ENCODE assay signal across 8 cellular contexts in the genomic region with DNA sequence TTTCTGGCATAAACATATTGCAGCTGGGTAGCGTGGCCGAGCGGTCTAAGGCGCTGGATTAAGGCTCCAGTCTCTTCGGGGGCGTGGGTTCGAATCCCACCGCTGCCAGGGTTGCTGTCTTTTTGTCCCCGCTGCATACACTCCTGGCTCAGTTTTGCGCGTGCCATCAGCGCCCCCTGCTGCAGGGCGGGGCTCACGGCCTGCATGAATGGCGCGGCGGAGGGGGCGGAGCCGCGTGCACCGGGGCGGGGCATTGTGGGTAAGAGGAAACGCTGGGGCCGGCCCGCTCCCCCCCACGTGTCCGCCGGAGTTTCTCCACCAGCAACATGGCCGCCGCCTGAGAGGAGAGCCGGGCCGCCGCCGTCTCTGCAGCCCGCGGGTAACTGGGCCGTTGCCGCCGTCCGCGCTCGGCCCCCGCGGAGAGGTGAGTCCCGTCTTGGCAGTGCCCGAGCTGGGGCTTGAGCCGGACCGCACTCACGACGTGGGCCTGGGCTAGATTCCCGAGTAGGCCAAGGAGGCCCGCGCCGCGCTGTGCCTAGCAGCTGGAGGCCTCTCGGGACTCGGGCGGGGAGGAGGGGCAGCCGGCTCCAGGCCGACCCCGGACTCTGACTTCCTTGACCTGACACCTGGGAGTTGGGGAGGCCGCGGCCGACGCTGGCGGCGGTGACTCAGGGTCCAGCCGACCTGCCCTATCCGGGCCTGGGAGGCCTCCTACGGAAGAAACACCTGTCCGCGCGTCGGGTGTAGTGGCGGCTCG. TPM values are rescaled to one million over a fixed set of nuclear protein-coding genes. Genes with fewer than 3 reads are reported as not detected.
DNase-seq lines count a peak whose midpoint lies in the region; ATAC-seq and TF ChIP-seq lines count a peak whose summit lies in the region.

A gene with protein sequence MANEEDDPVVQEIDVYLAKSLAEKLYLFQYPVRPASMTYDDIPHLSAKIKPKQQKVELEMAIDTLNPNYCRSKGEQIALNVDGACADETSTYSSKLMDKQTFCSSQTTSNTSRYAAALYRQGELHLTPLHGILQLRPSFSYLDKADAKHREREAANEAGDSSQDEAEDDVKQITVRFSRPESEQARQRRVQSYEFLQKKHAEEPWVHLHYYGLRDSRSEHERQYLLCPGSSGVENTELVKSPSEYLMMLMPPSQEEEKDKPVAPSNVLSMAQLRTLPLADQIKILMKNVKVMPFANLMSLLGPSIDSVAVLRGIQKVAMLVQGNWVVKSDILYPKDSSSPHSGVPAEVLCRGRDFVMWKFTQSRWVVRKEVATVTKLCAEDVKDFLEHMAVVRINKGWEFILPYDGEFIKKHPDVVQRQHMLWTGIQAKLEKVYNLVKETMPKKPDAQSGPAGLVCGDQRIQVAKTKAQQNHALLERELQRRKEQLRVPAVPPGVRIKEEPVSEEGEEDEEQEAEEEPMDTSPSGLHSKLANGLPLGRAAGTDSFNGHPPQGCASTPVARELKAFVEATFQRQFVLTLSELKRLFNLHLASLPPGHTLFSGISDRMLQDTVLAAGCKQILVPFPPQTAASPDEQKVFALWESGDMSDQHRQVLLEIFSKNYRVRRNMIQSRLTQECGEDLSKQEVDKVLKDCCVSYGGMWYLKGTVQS (plus strand): TSS at position 296 of the 757 bp plus-strand sequence. CDS start 5,560 bp downstream, outside the sequence.

- H3K4me2 ChIP-seq in osteoblast (ENCODE audit: insufficient read depth, low read length): peak within 1 kb of the TSS; percentile 98

- TF ChIP-seq CTCF in GM10266 (IDR thresholded peaks at IDR 0.05; ENCODE audit: control insufficient read depth, insufficient read depth, low read depth, missing control alignments): peak; percentile 96
- TF ChIP-seq CTCF in osteoblast (IDR thresholded peaks at IDR 0.05; ENCODE audit: extremely low read depth, low read depth, low read length): peak; percentile 75
- peak; percentile 75 for TF ChIP-seq CTCF in thoracic aorta (IDR thresholded peaks at IDR 0.05)

- peak within 1 kb of the TSS; percentile 99 to 100 for H3K27ac Mint-ChIP-seq in activated naive CD4-positive, alpha-beta T cell treated with anti-CD3 and anti-CD28 coated beads, Interleukin-2, amount 50 U/mL, for 72 hours

- peaks cover 25% of the 10 kb centered on the region for H3K79me2 ChIP-seq in osteoblast (ENCODE audit: insufficient read depth, low read length)

- DNase-seq in GM10266 (ENCODE audit: extremely low spot score) (peak; percentile 95), NCI-H1092 (lab: John Stamatoyannopoulos, UW) (peak; percentile 96), glomerular endothelial cell (ENCODE audit: extremely low read depth, low read depth, low spot score) (peak; percentile 74), osteoblast (ENCODE audit: insufficient read length, low spot score, missing footprints) (peak; percentile 98), thoracic aorta (ENCODE audit: low spot score) (peak; percentile 97)
- peak; percentile 100 for DNase-seq in activated naive CD4-positive, alpha-beta T cell treated with anti-CD3 and anti-CD28 coated beads, Interleukin-2, amount 50 U/mL, for 72 hours (ENCODE audit: low spot score in 2 of 2)

- H3K4me1 ChIP-seq in osteoblast (ENCODE audit: insufficient read depth, low read length) (peaks cover 5% of the 10 kb centered on the region), thoracic aorta (ENCODE audit: control insufficient read depth in 1 of 2, low read depth in 2 of 2) (peaks cover 0 to 21% of the 10 kb centered on the region in 2 donors)

- ATAC-seq in HG02588 (IDR thresholded peaks at IDR 0.05; ENCODE audit: unreplicated experiment) (peak; percentile 75), SK-N-SH treated with all-trans-retinoic acid at 6 μM for 48 hours (peak; percentile 88), thoracic aorta (ENCODE audit: insufficient number of reproducible peaks, low FRiP score, low read depth) (peak; percentile 75)
- ATAC-seq in activated naive CD4-positive, alpha-beta T cell treated with anti-CD3 and anti-CD28 coated beads, Interleukin-2, amount 50 U/mL, for 72 hours: peak; percentile 83 to 86

- H3K36me3 Mint-ChIP-seq in activated naive CD4-positive, alpha-beta T cell treated with anti-CD3 and anti-CD28 coated beads, Interleukin-2, amount 50 U/mL, for 72 hours: peaks cover 8 to 21% of the 10 kb centered on the region in 2 donors

- no peaks in the 10 kb centered on the region for H3K9me3 Mint-ChIP-seq in activated naive CD4-positive, alpha-beta T cell treated with anti-CD3 and anti-CD28 coated beads, Interleukin-2, amount 50 U/mL, for 72 hours

- H3K4me3 ChIP-seq in osteoblast (ENCODE audit: insufficient read depth, low read length): peak within 1 kb of the TSS; percentile 99
- H3K4me3 ChIP-seq in thoracic aorta: peak within 1 kb of the TSS; percentile 93

- H4K20me1 ChIP-seq in osteoblast (ENCODE audit: insufficient read depth, low read length): peaks cover 34% of the 10 kb centered on the region

- H3K36me3 ChIP-seq in osteoblast (ENCODE audit: insufficient read depth, low read length) (peaks cover 6% of the 10 kb centered on the region), thoracic aorta (no peaks in the 10 kb centered on the region)

- H3K9me3 ChIP-seq in osteoblast (ENCODE audit: low read depth, low read length) (no peaks in the 10 kb centered on the region), thoracic aorta (no peaks in the 10 kb centered on the region)

- no peaks in the 10 kb centered on the region for H3K27me3 ChIP-seq in osteoblast (ENCODE audit: insufficient read depth, low read length)
- H3K27me3 ChIP-seq in thoracic aorta (replicated peaks; ENCODE audit: insufficient read depth): no peaks in the 10 kb centered on the region

- peak within 1 kb of the TSS; percentile 80 for H3K27ac ChIP-seq in osteoblast (ENCODE audit: low read depth, low read length)
- H3K27ac ChIP-seq in thoracic aorta: peak within 1 kb of the TSS; percentile 88 to 90

- peak within 1 kb of the TSS; percentile 99 for H2AFZ ChIP-seq in osteoblast (ENCODE audit: low read length)

TF ChIP-seq in SK-N-SH treated with all-trans-retinoic acid at 6 μM for 48 hours, 23 proteins besides CTCF, POLR2A, EP300 and RAD21 (continues in another document):
- TF ChIP-seq, protein P1, sequence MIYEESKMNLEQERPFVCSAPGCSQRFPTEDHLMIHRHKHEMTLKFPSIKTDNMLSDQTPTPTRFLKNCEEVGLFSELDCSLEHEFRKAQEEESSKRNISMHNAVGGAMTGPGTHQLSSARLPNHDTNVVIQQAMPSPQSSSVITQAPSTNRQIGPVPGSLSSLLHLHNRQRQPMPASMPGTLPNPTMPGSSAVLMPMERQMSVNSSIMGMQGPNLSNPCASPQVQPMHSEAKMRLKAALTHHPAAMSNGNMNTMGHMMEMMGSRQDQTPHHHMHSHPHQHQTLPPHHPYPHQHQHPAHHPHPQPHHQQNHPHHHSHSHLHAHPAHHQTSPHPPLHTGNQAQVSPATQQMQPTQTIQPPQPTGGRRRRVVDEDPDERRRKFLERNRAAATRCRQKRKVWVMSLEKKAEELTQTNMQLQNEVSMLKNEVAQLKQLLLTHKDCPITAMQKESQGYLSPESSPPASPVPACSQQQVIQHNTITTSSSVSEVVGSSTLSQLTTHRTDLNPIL (CRISPR knock-in tag; IDR thresholded peaks at IDR 0.05; ENCODE audit: low read depth): no peak
- TF ChIP-seq BACH2 (CRISPR knock-in tag; IDR thresholded peaks at IDR 0.05; ENCODE audit: borderline replicate concordance) (no peak), ZNF565 (CRISPR knock-in tag; conservative IDR thresholded peaks at IDR 0.05; ENCODE audit: low read depth) (no peak), OSR1 (CRISPR knock-in tag; IDR thresholded peaks at IDR 0.05) (no peak), RARB (CRISPR knock-in tag; IDR thresholded peaks at IDR 0.05) (no peak), SNAI2 (CRISPR knock-in tag; IDR thresholded peaks at IDR 0.05) (no peak), ZC3H10 (CRISPR knock-in tag; IDR thresholded peaks at IDR 0.05) (no peak), CSDC2 (CRISPR knock-in tag; IDR thresholded peaks at IDR 0.05) (no peak), ZNF70 (CRISPR knock-in tag; IDR thresholded peaks at IDR 0.05) (no peak), TCF4 (CRISPR knock-in tag; IDR thresholded peaks at IDR 0.05; ENCODE audit: borderline replicate concordance) (peak; percentile 28; the same call in 1 of the 2 replicates), ZFP3 (CRISPR knock-in tag; IDR thresholded peaks at IDR 0.05) (peak; percentile 42; the same call in 1 of the 2 replicates), GLIS3 (CRISPR knock-in tag; IDR thresholded peaks at IDR 0.05) (no peak)
- TF ChIP-seq, protein P2, sequence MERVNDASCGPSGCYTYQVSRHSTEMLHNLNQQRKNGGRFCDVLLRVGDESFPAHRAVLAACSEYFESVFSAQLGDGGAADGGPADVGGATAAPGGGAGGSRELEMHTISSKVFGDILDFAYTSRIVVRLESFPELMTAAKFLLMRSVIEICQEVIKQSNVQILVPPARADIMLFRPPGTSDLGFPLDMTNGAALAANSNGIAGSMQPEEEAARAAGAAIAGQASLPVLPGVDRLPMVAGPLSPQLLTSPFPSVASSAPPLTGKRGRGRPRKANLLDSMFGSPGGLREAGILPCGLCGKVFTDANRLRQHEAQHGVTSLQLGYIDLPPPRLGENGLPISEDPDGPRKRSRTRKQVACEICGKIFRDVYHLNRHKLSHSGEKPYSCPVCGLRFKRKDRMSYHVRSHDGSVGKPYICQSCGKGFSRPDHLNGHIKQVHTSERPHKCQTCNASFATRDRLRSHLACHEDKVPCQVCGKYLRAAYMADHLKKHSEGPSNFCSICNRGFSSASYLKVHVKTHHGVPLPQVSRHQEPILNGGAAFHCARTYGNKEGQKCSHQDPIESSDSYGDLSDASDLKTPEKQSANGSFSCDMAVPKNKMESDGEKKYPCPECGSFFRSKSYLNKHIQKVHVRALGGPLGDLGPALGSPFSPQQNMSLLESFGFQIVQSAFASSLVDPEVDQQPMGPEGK (CRISPR knock-in tag; IDR thresholded peaks at IDR 0.05; ENCODE audit: borderline replicate concordance): no peak
- TF ChIP-seq, protein P3, sequence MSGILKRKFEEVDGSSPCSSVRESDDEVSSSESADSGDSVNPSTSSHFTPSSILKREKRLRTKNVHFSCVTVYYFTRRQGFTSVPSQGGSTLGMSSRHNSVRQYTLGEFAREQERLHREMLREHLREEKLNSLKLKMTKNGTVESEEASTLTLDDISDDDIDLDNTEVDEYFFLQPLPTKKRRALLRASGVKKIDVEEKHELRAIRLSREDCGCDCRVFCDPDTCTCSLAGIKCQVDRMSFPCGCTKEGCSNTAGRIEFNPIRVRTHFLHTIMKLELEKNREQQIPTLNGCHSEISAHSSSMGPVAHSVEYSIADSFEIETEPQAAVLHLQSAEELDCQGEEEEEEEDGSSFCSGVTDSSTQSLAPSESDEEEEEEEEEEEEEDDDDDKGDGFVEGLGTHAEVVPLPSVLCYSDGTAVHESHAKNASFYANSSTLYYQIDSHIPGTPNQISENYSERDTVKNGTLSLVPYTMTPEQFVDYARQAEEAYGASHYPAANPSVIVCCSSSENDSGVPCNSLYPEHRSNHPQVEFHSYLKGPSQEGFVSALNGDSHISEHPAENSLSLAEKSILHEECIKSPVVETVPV (CRISPR knock-in tag; IDR thresholded peaks at IDR 0.05): no peak

RNA-seq across cellular contexts. Expression of the gene that starts here (rescaled TPM):
- 10 to 100 TPM; 50.3 to 75.4 TPM for total RNA-seq in activated naive CD4-positive, alpha-beta T cell treated with anti-CD3 and anti-CD28 coated beads, Interleukin-2, amount 50 U/mL, for 72 hours
- 25.0 and 27.0 TPM in 2 replicates for total RNA-seq in glomerular endothelial cell
- total RNA-seq in osteoblast: 19.2 and 19.4 TPM in 2 replicates
- 100 to 1,000 TPM in 1 of 2 donors, 10 to 100 TPM in 1; 62.9 to 112 TPM for total RNA-seq in thoracic aorta

Comparison
In these comparisons a context has a peak if more than half of its experiments do, and no peak if none do; other contexts are left out.
1. Peak in every context shown above with its lines: DNase-seq, ATAC-seq, H3K4me3 ChIP-seq and H3K27ac ChIP-seq.